In the genomic region with DNA sequence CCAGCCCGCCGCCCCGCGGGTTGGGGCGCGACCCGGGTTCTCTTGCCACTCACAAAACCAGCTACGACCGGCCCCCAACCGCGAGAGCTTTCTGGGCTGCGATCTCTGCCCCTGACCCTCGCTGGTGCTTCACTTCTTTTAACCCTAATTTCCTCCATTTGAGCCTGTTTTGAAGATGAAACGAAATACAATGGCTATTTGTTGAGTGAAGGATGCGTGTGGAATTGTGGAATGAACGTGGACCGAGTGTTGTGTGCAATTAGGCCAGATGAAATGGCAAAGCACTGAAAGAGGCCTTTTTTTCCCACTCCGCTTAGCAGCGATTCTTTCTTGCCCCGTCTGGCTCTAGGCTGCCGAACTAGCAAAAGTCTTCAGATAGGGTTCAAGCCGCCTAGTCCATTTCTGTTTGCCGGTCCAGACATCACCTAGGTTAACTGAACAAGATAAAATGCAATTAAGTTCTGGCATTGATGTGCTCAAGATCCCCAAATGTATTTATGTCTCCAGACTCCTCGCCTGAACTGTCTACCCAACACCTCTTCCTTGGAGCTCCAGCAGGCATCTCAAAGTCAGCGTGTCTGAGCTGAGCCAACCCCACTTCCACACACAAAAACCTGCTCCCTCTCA, we compare ENCODE assay signal across 8 cellular contexts. TPM values are rescaled to one million over a fixed set of nuclear protein-coding genes. Genes with fewer than 3 reads are reported as not detected.
DNase-seq lines count a peak whose midpoint lies in the region; ATAC-seq and TF ChIP-seq lines count a peak whose summit lies in the region.

No MANE protein-coding gene starts in this region.

- H3K27ac Mint-ChIP-seq in neural crest cell (ENCODE audit: unreplicated experiment), result peak overlapping the region; percentile 88

- no peaks in the 10 kb centered on the region for H3K27me3 ChIP-seq in SJSA1 (replicated peaks)

- H3K9me3 Mint-ChIP-seq in neural crest cell, result no peaks in the 10 kb centered on the region

- TF ChIP-seq CTCF in epithelial cell of proximal tubule (conservative IDR thresholded peaks at IDR 0.05; ENCODE audit: low read depth, low read length), result no peak
- TF ChIP-seq CTCF in neural crest cell (conservative IDR thresholded peaks at IDR 0.05), result no peak
- TF ChIP-seq CTCF in GM13976 (IDR thresholded peaks at IDR 0.05; ENCODE audit: borderline replicate concordance, control extremely low read depth, extremely low read depth, insufficient read depth, missing control alignments), result no peak

- H3K4me1 ChIP-seq in SJSA1 (replicated peaks), result peaks cover 31% of the 10 kb centered on the region

- no peaks in the 10 kb centered on the region for H3K27me3 Mint-ChIP-seq in neural crest cell (ENCODE audit: low read depth)

- peaks cover 26% of the 10 kb centered on the region for H3K36me3 ChIP-seq in SJSA1

- peak; percentile 7 for ATAC-seq in GM19035 (IDR thresholded peaks at IDR 0.05; ENCODE audit: unreplicated experiment)
- ATAC-seq in HG03039 (IDR thresholded peaks at IDR 0.05; ENCODE audit: unreplicated experiment), result no peak
- ATAC-seq in HG03280 (IDR thresholded peaks at IDR 0.05; ENCODE audit: unreplicated experiment), result no peak

- H3K4me1 Mint-ChIP-seq in neural crest cell, result peaks cover 54% of the 10 kb centered on the region

- no peaks in the 10 kb centered on the region for H3K36me3 Mint-ChIP-seq in neural crest cell (ENCODE audit: low read depth)

- H3K27ac ChIP-seq in SJSA1, result peak overlapping the region; percentile 82

- H3K4me3 Mint-ChIP-seq in neural crest cell, result peak overlapping the region; percentile 94

- H3K9me3 ChIP-seq in SJSA1 (replicated peaks), result no peaks in the 10 kb centered on the region

- DNase-seq in SJSA1 (ENCODE audit: low read depth in 1 of 2, low spot score in 2 of 2) (peak in 1 of 2 experiments; percentile 44), epithelial cell of proximal tubule (ENCODE audit: low read depth) (no peak), neural crest cell (ENCODE audit: low read depth, low spot score) (no peak), SIG-M5 treated with dmso at 0.1 percent for 504 hours (lab: John Stamatoyannopoulos, UW; ENCODE audit: unreplicated experiment) (no peak), GM13976 (ENCODE audit: low spot score) (no peak)

- peak overlapping the region; percentile 99 for H3K4me3 ChIP-seq in SJSA1
- H3K4me3 ChIP-seq in epithelial cell of proximal tubule (ENCODE audit: low read depth, low read length), result peak overlapping the region; percentile 77

- in situ Hi-C loops in GM13976 (cut with MboI; ENCODE audit: low sequenced_read_pairs, unreplicated experiment), result no loop called here

RNA-seq across cellular contexts. Expression of a gene that starts 0.4 kb away (rescaled TPM):
- 22.0 and 23.8 TPM in 2 replicates for total RNA-seq in SJSA1 (2014; rRNA removed; shearing (Covaris generic))
- 51.9 and 90.2 TPM in 2 replicates for total RNA-seq in epithelial cell of proximal tubule
- total RNA-seq in neural crest cell, result 58.3 and 60.3 TPM in 2 replicates

RNA-seq across cellular contexts. Expression of a gene that starts 44.0 kb away (rescaled TPM):
- 82.0 and 118 TPM in 2 replicates for total RNA-seq in SJSA1 (2014; rRNA removed; shearing (Covaris generic))
- total RNA-seq in epithelial cell of proximal tubule (157 and 161 TPM in 2 replicates), neural crest cell (243 and 250 TPM in 2 replicates)
